32 cellular contexts compared by ENCODE assay signal in genomic region chr3:39529551-39529950, GRCh38.
"Had no signal": no experiment of that assay in that cellular context is flagged by ENCODE, and none has a peak within 500 bp of the region (broad histone marks: within the 10 kb centered on the region; RNA-seq: fewer than 3 reads in every experiment).

No MANE protein-coding gene starts in this region.

- ATAC-seq: activated CD8-positive, alpha-beta T cell treated with anti-CD3 and anti-CD28 coated beads for 36 hours; activated naive CD4-positive, alpha-beta T cell treated with anti-CD3 and anti-CD28 coated beads, Interleukin-2, amount 50 U/mL, for 72 hours; activated naive CD8-positive, alpha-beta T cell treated with anti-CD3 and anti-CD28 coated beads, Interleukin-2, amount 50 U/mL, for 24 hours; body of pancreas; Panc1 had no signal

- H3K27me3 ChIP-seq: ascending aorta, body of pancreas, MG63, SJCRH30 had no signal

- DNase-seq: activated CD4-positive, CD25-positive, alpha-beta regulatory T cell; activated CD8-positive, alpha-beta memory T cell treated with anti-CD3 and anti-CD28 coated beads, Interleukin-2, amount 50 U/mL, for 4 hours; activated CD8-positive, alpha-beta T cell treated with anti-CD3 and anti-CD28 coated beads for 36 hours; activated effector memory CD4-positive, alpha-beta T cell treated with Interleukin-2 at 50 U/mL for 16 hours; activated naive CD4-positive, alpha-beta T cell; activated naive CD8-positive, alpha-beta T cell treated with anti-CD3 and anti-CD28 coated beads, Interleukin-2, amount 50 U/mL, for 24 hours; activated T-cell treated with anti-CD3 and anti-CD28 coated beads, Interleukin-2, amount 50 U/mL, for 1 hour; amniotic stem cell; body of pancreas; central memory CD4-positive, alpha-beta T cell; MG63; MV-4-11; NCI-H1092 treated with DMSO at 0.1 percent for 48 hours; NCI-H1436; NCI-H1694 treated with DMSO at 0.1 percent for 48 hours; NCI-H2029 treated with DMSO at 0.1 percent for 48 hours; NCI-H345; NCI-H510A treated with DMSO at 0.1 percent for 48 hours; NCI-H69; NK-92 treated with Interleukin-12 subunit alpha and Interleukin-12 subunit beta, amount 100 ng/mL, for 24 hours; OCI-M1; Right ventricle myocardium superior; SJCRH30; SK-N-SH; T-helper 1 cell had no signal

- H3K36me3 ChIP-seq: ascending aorta, MG63, SJCRH30 had no signal

- H3K4me2 ChIP-seq: SK-N-SH had no signal

- H3K27ac ChIP-seq: ascending aorta, body of pancreas, RWPE1, SJCRH30, VCaP had no signal

- H3K9me3 Mint-ChIP-seq: activated CD8-positive, alpha-beta T cell treated with anti-CD3 and anti-CD28 coated beads for 36 hours had no signal

- H3K27ac Mint-ChIP-seq: activated CD8-positive, alpha-beta T cell treated with anti-CD3 and anti-CD28 coated beads for 36 hours; activated naive CD4-positive, alpha-beta T cell treated with anti-CD3 and anti-CD28 coated beads, Interleukin-2, amount 50 U/mL, for 72 hours; activated naive CD8-positive, alpha-beta T cell treated with anti-CD3 and anti-CD28 coated beads, Interleukin-2, amount 50 U/mL, for 24 hours; activated T-helper 1 cell treated with anti-CD3 and anti-CD28 coated beads, Interleukin-12 subunit alpha, Interleukin-12 subunit beta, Interleukin-2, Interleukin-4 antibody, amounts not matched to agents 30 ng/mL and 10 ng/mL and 1 ng/mL, durations not matched to agents 14 hours and 24 hours and 36 hours had no signal

- H3K4me3 ChIP-seq: ascending aorta, body of pancreas, MG63, SJCRH30 had no signal

- H3K9me3 ChIP-seq: ascending aorta, body of pancreas, MG63, SJCRH30, SK-N-SH had no signal

- H3K36me3 Mint-ChIP-seq: activated naive CD4-positive, alpha-beta T cell treated with anti-CD3 and anti-CD28 coated beads, Interleukin-2, amount 50 U/mL, for 72 hours had no signal

- H3K9ac ChIP-seq: SK-N-SH had no signal

- FAIRE-seq: bronchial epithelial cell had no signal

- H3K4me1 ChIP-seq: body of pancreas, SJCRH30 had no signal

- H3K4me3 Mint-ChIP-seq: activated CD8-positive, alpha-beta T cell treated with anti-CD3 and anti-CD28 coated beads for 36 hours; activated naive CD8-positive, alpha-beta T cell treated with anti-CD3 and anti-CD28 coated beads, Interleukin-2, amount 50 U/mL, for 24 hours; activated T-helper 1 cell treated with anti-CD3 and anti-CD28 coated beads, Interleukin-12 subunit alpha, Interleukin-12 subunit beta, Interleukin-2, Interleukin-4 antibody, amounts not matched to agents 30 ng/mL and 10 ng/mL and 1 ng/mL, durations not matched to agents 14 hours and 24 hours and 36 hours had no signal

- H3K4me1 Mint-ChIP-seq: activated naive CD8-positive, alpha-beta T cell treated with anti-CD3 and anti-CD28 coated beads, Interleukin-2, amount 50 U/mL, for 24 hours had no signal
